Comparison of ENCODE assay signal across 19 cellular contexts in genomic region chr13:24301434-24301833, GRCh38. TPM values are rescaled to one million over a fixed set of nuclear protein-coding genes. Genes with fewer than 3 reads are reported as not detected.
A peak's percentile ranks its signal among the peaks of the same experiment; 100 is the strongest.
DNase-seq lines count a peak whose midpoint lies in the region; ATAC-seq and TF ChIP-seq lines count a peak whose summit lies in the region.
"Had no signal": no experiment of that assay in that cellular context is flagged by ENCODE, and none has a peak within 500 bp of the region (broad histone marks: within the 10 kb centered on the region; RNA-seq: fewer than 3 reads in every experiment).

No MANE protein-coding gene starts in this region.

- H3K4me3 Mint-ChIP-seq in activated CD8-positive, alpha-beta memory T cell treated with anti-CD3 and anti-CD28 coated beads, Interleukin-2, amount 10 ng/mL, durations not matched to agents 7 days and 5 days, result no peak overlapping the region
- H3K4me3 Mint-ChIP-seq in natural killer cell (no peak overlapping the region), endodermal cell (no peak overlapping the region)
- H3K4me3 Mint-ChIP-seq in natural killer cell treated with Interleukin-12 subunit alpha and Interleukin-12 subunit beta and Interleukin-15 and Interleukin-18, amount 100 ng/mL, for 72 hours, result no peak overlapping the region
- H3K4me3 Mint-ChIP-seq in effector memory CD8-positive, alpha-beta T cell, result no peak overlapping the region
- no peak overlapping the region for H3K4me3 Mint-ChIP-seq in stimulated activated effector memory CD8-positive, alpha-beta T cell treated with anti-CD3 and anti-CD28 coated beads, Interleukin-12 subunit alpha, Interleukin-12 subunit beta, amount 100 ng/mL, for 72 hours
- H3K4me3 Mint-ChIP-seq: CD4-positive, CD25-positive, alpha-beta regulatory T cell had no signal

- no peaks in the 10 kb centered on the region for H3K27me3 Mint-ChIP-seq in activated CD8-positive, alpha-beta memory T cell treated with anti-CD3 and anti-CD28 coated beads, Interleukin-2, amount 10 ng/mL, durations not matched to agents 7 days and 5 days
- H3K27me3 Mint-ChIP-seq in natural killer cell (ENCODE audit: low read depth in 2 of 2), result no peaks in the 10 kb centered on the region
- no peaks in the 10 kb centered on the region for H3K27me3 Mint-ChIP-seq in natural killer cell treated with Interleukin-12 subunit alpha and Interleukin-12 subunit beta and Interleukin-15 and Interleukin-18, amount 100 ng/mL, for 72 hours
- no peaks in the 10 kb centered on the region for H3K27me3 Mint-ChIP-seq in effector memory CD8-positive, alpha-beta T cell
- H3K27me3 Mint-ChIP-seq in endodermal cell (ENCODE audit: insufficient read depth), result no peaks in the 10 kb centered on the region

- H3K27ac Mint-ChIP-seq in activated CD8-positive, alpha-beta memory T cell treated with anti-CD3 and anti-CD28 coated beads, Interleukin-2, amount 10 ng/mL, durations not matched to agents 7 days and 5 days, result no peak overlapping the region
- H3K27ac Mint-ChIP-seq in natural killer cell, result peak overlapping the region; percentile 57 to 71
- H3K27ac Mint-ChIP-seq in natural killer cell treated with Interleukin-12 subunit alpha and Interleukin-12 subunit beta and Interleukin-15 and Interleukin-18, amount 100 ng/mL, for 72 hours, result peak overlapping the region in 1 of 2 donors; percentile 73
- peak overlapping the region; percentile 65 to 85 for H3K27ac Mint-ChIP-seq in effector memory CD8-positive, alpha-beta T cell
- peak overlapping the region; percentile 77 for H3K27ac Mint-ChIP-seq in stimulated activated effector memory CD8-positive, alpha-beta T cell treated with anti-CD3 and anti-CD28 coated beads, Interleukin-12 subunit alpha, Interleukin-12 subunit beta, amount 100 ng/mL, for 72 hours
- no peak overlapping the region for H3K27ac Mint-ChIP-seq in endodermal cell

- no peak overlapping the region for H3K4me3 ChIP-seq in endodermal cell (ENCODE audit: low read length)
- H3K4me3 ChIP-seq: BLaER1 had no signal

- H3K36me3 ChIP-seq in endodermal cell (ENCODE audit: control insufficient read depth, insufficient read depth, low read length), result peaks cover 18% of the 10 kb centered on the region

- H3K27ac ChIP-seq in endodermal cell (ENCODE audit: low read depth, low read length), result no peak overlapping the region
- H3K27ac ChIP-seq: BLaER1, HL-60 had no signal

- CTCF ChIA-PET in activated CD8-positive, alpha-beta memory T cell treated with anti-CD3 and anti-CD28 coated beads, Interleukin-2, amount 10 ng/mL, durations not matched to agents 7 days and 5 days (lab: Charles Lee), result interaction anchor here (1.0 kb wide), 1 partner anchor 13 kb away, joined by 4 read pairs; no protein-coding TSS in a partner anchor

- no peaks in the 10 kb centered on the region for H3K9me3 ChIP-seq in endodermal cell (ENCODE audit: control insufficient read depth, low read length)
- H3K9me3 ChIP-seq: BLaER1 had no signal

- peak; percentile 40 for DNase-seq in activated CD8-positive, alpha-beta memory T cell treated with anti-CD3 and anti-CD28 coated beads for 24 hours
- DNase-seq in activated CD8-positive, alpha-beta memory T cell treated with anti-CD3 and anti-CD28 coated beads, Interleukin-2, amount 10 ng/mL, durations not matched to agents 7 days and 5 days, result no peak
- no peak for DNase-seq in natural killer cell
- DNase-seq in natural killer cell treated with Interleukin-12 subunit alpha and Interleukin-12 subunit beta and Interleukin-15 and Interleukin-18, amount 100 ng/mL, for 72 hours (ENCODE audit: low spot score), result no peak
- DNase-seq in effector memory CD8-positive, alpha-beta T cell, result no peak
- DNase-seq in stimulated activated effector memory CD8-positive, alpha-beta T cell treated with anti-CD3 and anti-CD28 coated beads, Interleukin-12 subunit alpha, Interleukin-12 subunit beta, amount 100 ng/mL, for 72 hours (ENCODE audit: low spot score in 2 of 2), result no peak
- DNase-seq in endodermal cell, result no peak
- DNase-seq: CD4-positive, CD25-positive, alpha-beta regulatory T cell; NCI-H1092; NCI-H1436 treated with DMSO at 0.1 percent for 48 hours; NCI-H187 treated with DMSO at 0.1 percent for 48 hours; NCI-H2171 treated with DMSO at 0.1 percent for 48 hours; NCI-H345; NCI-H524; NCI-H748 treated with DMSO at 0.1 percent for 48 hours had no signal

- H3K27me3 ChIP-seq in endodermal cell (ENCODE audit: control insufficient read depth, insufficient read depth, low read length, poor library complexity, severe bottlenecking), result no peaks in the 10 kb centered on the region
- H3K27me3 ChIP-seq: BLaER1 had no signal

- no peaks in the 10 kb centered on the region for H3K9me3 Mint-ChIP-seq in activated CD8-positive, alpha-beta memory T cell treated with anti-CD3 and anti-CD28 coated beads, Interleukin-2, amount 10 ng/mL, durations not matched to agents 7 days and 5 days (ENCODE audit: low read depth)
- H3K9me3 Mint-ChIP-seq in natural killer cell (no peaks in the 10 kb centered on the region), endodermal cell (no peaks in the 10 kb centered on the region)
- H3K9me3 Mint-ChIP-seq in natural killer cell treated with Interleukin-12 subunit alpha and Interleukin-12 subunit beta and Interleukin-15 and Interleukin-18, amount 100 ng/mL, for 72 hours, result no peaks in the 10 kb centered on the region
- H3K9me3 Mint-ChIP-seq in effector memory CD8-positive, alpha-beta T cell, result no peaks in the 10 kb centered on the region
- H3K9me3 Mint-ChIP-seq in stimulated activated effector memory CD8-positive, alpha-beta T cell treated with anti-CD3 and anti-CD28 coated beads, Interleukin-12 subunit alpha, Interleukin-12 subunit beta, amount 100 ng/mL, for 72 hours, result no peaks in the 10 kb centered on the region
- H3K9me3 Mint-ChIP-seq: CD4-positive, CD25-positive, alpha-beta regulatory T cell had no signal

- WGBS in endodermal cell (ENCODE audit: insufficient coverage in 1 of 2, insufficient read length in 1 of 2), 2 experiments, result 82 to 94% methylated on average over 2 to 11 of the region's 12 CpGs

- H3K36me3 Mint-ChIP-seq in activated CD8-positive, alpha-beta memory T cell treated with anti-CD3 and anti-CD28 coated beads, Interleukin-2, amount 10 ng/mL, durations not matched to agents 7 days and 5 days, result peaks cover 55% of the 10 kb centered on the region
- H3K36me3 Mint-ChIP-seq in natural killer cell (peaks cover 15% of the 10 kb centered on the region), endodermal cell (ENCODE audit: low read depth) (peaks cover 51% of the 10 kb centered on the region)
- H3K36me3 Mint-ChIP-seq in natural killer cell treated with Interleukin-12 subunit alpha and Interleukin-12 subunit beta and Interleukin-15 and Interleukin-18, amount 100 ng/mL, for 72 hours, result peaks cover 30% of the 10 kb centered on the region
- H3K36me3 Mint-ChIP-seq in effector memory CD8-positive, alpha-beta T cell (ENCODE audit: insufficient read depth), result peaks cover 95% of the 10 kb centered on the region
- H3K36me3 Mint-ChIP-seq in stimulated activated effector memory CD8-positive, alpha-beta T cell treated with anti-CD3 and anti-CD28 coated beads, Interleukin-12 subunit alpha, Interleukin-12 subunit beta, amount 100 ng/mL, for 72 hours, result peaks cover 100% of the 10 kb centered on the region

- no peaks in the 10 kb centered on the region for H3K4me1 Mint-ChIP-seq in activated CD8-positive, alpha-beta memory T cell treated with anti-CD3 and anti-CD28 coated beads, Interleukin-2, amount 10 ng/mL, durations not matched to agents 7 days and 5 days
- peaks cover 34 to 43% of the 10 kb centered on the region in 2 donors for H3K4me1 Mint-ChIP-seq in natural killer cell
- H3K4me1 Mint-ChIP-seq in natural killer cell treated with Interleukin-12 subunit alpha and Interleukin-12 subunit beta and Interleukin-15 and Interleukin-18, amount 100 ng/mL, for 72 hours (ENCODE audit: low read depth in 2 of 2), result peaks cover 15 to 31% of the 10 kb centered on the region in 2 donors
- peaks cover 15 to 21% of the 10 kb centered on the region in 2 donors for H3K4me1 Mint-ChIP-seq in effector memory CD8-positive, alpha-beta T cell (ENCODE audit: low read depth in 2 of 2)
- peaks cover 10% of the 10 kb centered on the region for H3K4me1 Mint-ChIP-seq in stimulated activated effector memory CD8-positive, alpha-beta T cell treated with anti-CD3 and anti-CD28 coated beads, Interleukin-12 subunit alpha, Interleukin-12 subunit beta, amount 100 ng/mL, for 72 hours
- no peaks in the 10 kb centered on the region for H3K4me1 Mint-ChIP-seq in endodermal cell

- H3K9ac ChIP-seq in endodermal cell (ENCODE audit: extremely low read depth, low read length, poor library complexity, severe bottlenecking), result no peak overlapping the region
- H3K9ac ChIP-seq: BLaER1 had no signal

- TF ChIP-seq CTCF in natural killer cell (IDR thresholded peaks at IDR 0.05) (no peak), endodermal cell (conservative IDR thresholded peaks at IDR 0.05) (no peak)

- intact Hi-C loops in natural killer cell (cut with micrococcal nuclease), result no loop called here

- no peak for ATAC-seq in activated CD8-positive, alpha-beta memory T cell treated with anti-CD3 and anti-CD28 coated beads, Interleukin-2, amount 10 ng/mL, durations not matched to agents 7 days and 5 days
- ATAC-seq in natural killer cell (no peak), GM21619 (IDR thresholded peaks at IDR 0.05; ENCODE audit: unreplicated experiment) (no peak)
- no peak for ATAC-seq in natural killer cell treated with Interleukin-12 subunit alpha and Interleukin-12 subunit beta and Interleukin-15 and Interleukin-18, amount 100 ng/mL, for 72 hours
- no peak for ATAC-seq in effector memory CD8-positive, alpha-beta T cell (replicated peaks)
- no peak for ATAC-seq in stimulated activated effector memory CD8-positive, alpha-beta T cell treated with anti-CD3 and anti-CD28 coated beads, Interleukin-12 subunit alpha, Interleukin-12 subunit beta, amount 100 ng/mL, for 72 hours

- H3K4me1 ChIP-seq in endodermal cell (ENCODE audit: control insufficient read depth, insufficient read depth, low read length), result no peaks in the 10 kb centered on the region
- H3K4me1 ChIP-seq: BLaER1 had no signal

RNA-seq across cellular contexts. Expression of gene C1QTNF9, which starts 7.9 kb away (rescaled TPM):
- total RNA-seq in activated CD8-positive, alpha-beta memory T cell treated with anti-CD3 and anti-CD28 coated beads, Interleukin-2, amount 10 ng/mL, durations not matched to agents 7 days and 5 days, result not detected
- total RNA-seq in natural killer cell (under 1 TPM in 1 of 3 donors, not detected in 2; 0.25 TPM), endodermal cell (not detected)
- total RNA-seq in natural killer cell treated with Interleukin-12 subunit alpha and Interleukin-12 subunit beta and Interleukin-15 and Interleukin-18, amount 100 ng/mL, for 72 hours, result under 1 TPM in 1 of 2 donors, not detected in 1; 0.39 TPM
- not detected for polyA plus RNA-seq in endodermal cell (2013, experiment 1 of 2)
- not detected for polyA plus RNA-seq in endodermal cell (2013, experiment 2 of 2)
- total RNA-seq: A172 had no signal
- polyA plus RNA-seq: CD4-positive, CD25-positive, alpha-beta regulatory T cell had no signal

Comparison
In these comparisons a context has a peak if more than half of its experiments do, and no peak if none do; other contexts are left out.
1. H3K27ac Mint-ChIP-seq: peak in natural killer cell (2 of 2), effector memory CD8-positive, alpha-beta T cell (2 of 2) and stimulated activated effector memory CD8-positive, alpha-beta T cell treated with anti-CD3 and anti-CD28 coated beads, Interleukin-12 subunit alpha, Interleukin-12 subunit beta, amount 100 ng/mL, for 72 hours (single experiment); none in activated CD8-positive, alpha-beta memory T cell treated with anti-CD3 and anti-CD28 coated beads, Interleukin-2, amount 10 ng/mL, durations not matched to agents 7 days and 5 days (single experiment) and endodermal cell (single experiment).